Comparison of ENCODE assay signal across 1 cellular context in genomic region chr5:168995024-168995423, GRCh38.
TF ChIP-seq lines count a peak whose summit lies in the region.

No MANE protein-coding gene starts in this region.

TF ChIP-seq in A549, 52 proteins besides CTCF, POLR2A, EP300 and RAD21 (continued from another document):
- TF ChIP-seq ATOH8 (CRISPR knock-in tag; IDR thresholded peaks at IDR 0.05; ENCODE audit: low read depth) = no peak
